14 cellular contexts compared by ENCODE assay signal in genomic region chr17:38719284-38719942, GRCh38. TPM values are rescaled to one million over a fixed set of nuclear protein-coding genes. Genes with fewer than 3 reads are reported as not detected.
DNase-seq lines count a peak whose midpoint lies in the region; ATAC-seq and TF ChIP-seq lines count a peak whose summit lies in the region.
"Had no signal": no experiment of that assay in that cellular context is flagged by ENCODE, and none has a peak within 500 bp of the region (broad histone marks: within the 10 kb centered on the region; RNA-seq: fewer than 3 reads in every experiment).

No MANE protein-coding gene starts in this region.

- H3K27me3 Mint-ChIP-seq in natural killer cell treated with Interleukin-12 subunit alpha and Interleukin-12 subunit beta and Interleukin-15 and Interleukin-18, amount 100 ng/mL, for 72 hours: no peaks in the 10 kb centered on the region
- H3K27me3 Mint-ChIP-seq: central memory CD8-positive, alpha-beta T cell had no signal

- H3K36me3 ChIP-seq in HUES6 (ENCODE audit: control insufficient read depth, insufficient read depth, low read length) (peaks cover 19% of the 10 kb centered on the region; the same call in 1 of the 2 replicates), vagina (peaks cover 0 to 53% of the 10 kb centered on the region in 2 donors), body of pancreas (replicated peaks in 1 of 2; ENCODE audit: insufficient read depth in 1 of 2, low read depth in 2 of 2) (peaks cover 0 to 8% of the 10 kb centered on the region in 2 donors)

- H3K4me3 ChIP-seq in HUES6 (ENCODE audit: low read depth, low read length): peak overlapping the region; percentile 64
- H3K4me3 ChIP-seq in vagina: no peak overlapping the region
- H3K4me3 ChIP-seq in body of pancreas: no peak overlapping the region

- TF ChIP-seq POLR2A in vagina (IDR thresholded peaks at IDR 0.05): no peak
- no peak for TF ChIP-seq POLR2A in body of pancreas (IDR thresholded peaks at IDR 0.05)

- H3K36me3 Mint-ChIP-seq in natural killer cell treated with Interleukin-12 subunit alpha and Interleukin-12 subunit beta and Interleukin-15 and Interleukin-18, amount 100 ng/mL, for 72 hours: peaks cover 4% of the 10 kb centered on the region

- H3K9me3 Mint-ChIP-seq in natural killer cell treated with Interleukin-12 subunit alpha and Interleukin-12 subunit beta and Interleukin-15 and Interleukin-18, amount 100 ng/mL, for 72 hours: no peaks in the 10 kb centered on the region
- H3K9me3 Mint-ChIP-seq: central memory CD8-positive, alpha-beta T cell had no signal

- intact Hi-C loops in vagina (cut with DNase I): no loop called here
- intact Hi-C loops in body of pancreas (cut with DNase I): no loop called here

- WGBS in body of pancreas, 2 donors: 91% methylated on average over 28 of the region's 29 CpGs

- ATAC-seq in esophagus mucosa (peak; percentile 3), body of pancreas (no peak)
- no peak for ATAC-seq in natural killer cell treated with Interleukin-12 subunit alpha and Interleukin-12 subunit beta and Interleukin-15 and Interleukin-18, amount 100 ng/mL, for 72 hours

- no peak for TF ChIP-seq CTCF in C4-2B (conservative IDR thresholded peaks at IDR 0.05)
- no peak for TF ChIP-seq CTCF in vagina (IDR thresholded peaks at IDR 0.05)
- TF ChIP-seq CTCF in body of pancreas (IDR thresholded peaks at IDR 0.05): no peak

- no peak overlapping the region for H3K4me3 Mint-ChIP-seq in natural killer cell treated with Interleukin-12 subunit alpha and Interleukin-12 subunit beta and Interleukin-15 and Interleukin-18, amount 100 ng/mL, for 72 hours
- H3K4me3 Mint-ChIP-seq: central memory CD8-positive, alpha-beta T cell had no signal

- peaks cover 32 to 41% of the 10 kb centered on the region in 2 donors for H3K4me1 Mint-ChIP-seq in natural killer cell treated with Interleukin-12 subunit alpha and Interleukin-12 subunit beta and Interleukin-15 and Interleukin-18, amount 100 ng/mL, for 72 hours (ENCODE audit: low read depth in 2 of 2)

- no peak for DNase-seq in natural killer cell treated with Interleukin-12 subunit alpha and Interleukin-12 subunit beta and Interleukin-15 and Interleukin-18, amount 100 ng/mL, for 72 hours (ENCODE audit: low spot score)
- DNase-seq in foreskin melanocyte: no peak
- no peak for DNase-seq in vagina (ENCODE audit: extremely low spot score in 2 of 2)
- DNase-seq in body of pancreas: no peak
- no peak for DNase-seq in amniotic stem cell (lab: John Stamatoyannopoulos, UW)
- DNase-seq: GF-D8, HCEC 1CT, mammary epithelial cell, SHP77 treated with DMSO at 0.1 percent for 48 hours had no signal

- H3K4me1 ChIP-seq in HUES6 (ENCODE audit: control insufficient read depth, insufficient read depth, low read length): peaks cover 34% of the 10 kb centered on the region
- H3K4me1 ChIP-seq in vagina: peaks cover 2% of the 10 kb centered on the region
- peaks cover 11% of the 10 kb centered on the region for H3K4me1 ChIP-seq in body of pancreas

- H3K27ac Mint-ChIP-seq in natural killer cell treated with Interleukin-12 subunit alpha and Interleukin-12 subunit beta and Interleukin-15 and Interleukin-18, amount 100 ng/mL, for 72 hours: peak overlapping the region; percentile 49 to 62

- no peaks in the 10 kb centered on the region for H3K9me3 ChIP-seq in HUES6 (ENCODE audit: control insufficient read depth, insufficient read depth, low read depth, low read length)
- no peaks in the 10 kb centered on the region for H3K9me3 ChIP-seq in vagina
- no peaks in the 10 kb centered on the region for H3K9me3 ChIP-seq in body of pancreas
- H3K9me3 ChIP-seq: neutrophil had no signal

- H3K27me3 ChIP-seq in HUES6 (ENCODE audit: control insufficient read depth, insufficient read depth, low read length) (peaks cover 12% of the 10 kb centered on the region; the same call in 1 of the 2 replicates), vagina (no peaks in the 10 kb centered on the region), body of pancreas (no peaks in the 10 kb centered on the region)
- H3K27me3 ChIP-seq: neutrophil had no signal

- peak overlapping the region; percentile 37 for H3K9ac ChIP-seq in HUES6 (ENCODE audit: low read length)

- H3K27ac ChIP-seq in C4-2B (peak overlapping the region; percentile 16), HUES6 (ENCODE audit: low read depth, low read length) (no peak overlapping the region; the same call in 1 of the 2 replicates), vagina (no peak overlapping the region), body of pancreas (peak overlapping the region in 1 of 4 donors; percentile 25)
- H3K27ac ChIP-seq: neutrophil had no signal

RNA-seq across cellular contexts. Expression of gene CISD3, which starts 10.7 kb away (rescaled TPM):
- 28.6 TPM for total RNA-seq in esophagus mucosa
- 10 to 100 TPM; 48.3 to 58.7 TPM for total RNA-seq in natural killer cell treated with Interleukin-12 subunit alpha and Interleukin-12 subunit beta and Interleukin-15 and Interleukin-18, amount 100 ng/mL, for 72 hours
- 12.8 TPM for total RNA-seq in vagina
- 10 to 100 TPM; 11.2 TPM for total RNA-seq in body of pancreas

RNA-seq across cellular contexts. Expression of gene MLLT6, which starts 14.3 kb away (rescaled TPM):
- 40.2 TPM for total RNA-seq in esophagus mucosa
- 100 to 1,000 TPM; 319 to 324 TPM for total RNA-seq in natural killer cell treated with Interleukin-12 subunit alpha and Interleukin-12 subunit beta and Interleukin-15 and Interleukin-18, amount 100 ng/mL, for 72 hours
- 70.2 TPM for total RNA-seq in vagina
- 100 to 1,000 TPM in 1 of 2 donors, 10 to 100 TPM in 1; 90.8 to 121 TPM for total RNA-seq in body of pancreas

RNA-seq across cellular contexts. Expression of gene PCGF2, which starts 28.7 kb away (rescaled TPM):
- total RNA-seq in esophagus mucosa: 18.0 TPM
- total RNA-seq in natural killer cell treated with Interleukin-12 subunit alpha and Interleukin-12 subunit beta and Interleukin-15 and Interleukin-18, amount 100 ng/mL, for 72 hours: not detected
- 25.8 TPM for total RNA-seq in vagina
- 1 to 10 TPM; 5.9 to 9.3 TPM for total RNA-seq in body of pancreas

RNA-seq across cellular contexts. Expression of gene PSMB3, which starts 33.1 kb away (rescaled TPM):
- total RNA-seq in esophagus mucosa (179 TPM), vagina (193 TPM), body of pancreas (10 to 100 TPM; 68.2 to 99.2 TPM)
- 100 to 1,000 TPM; 288 to 306 TPM for total RNA-seq in natural killer cell treated with Interleukin-12 subunit alpha and Interleukin-12 subunit beta and Interleukin-15 and Interleukin-18, amount 100 ng/mL, for 72 hours

RNA-seq across cellular contexts. Expression of gene EPOP, which starts 44.7 kb away (rescaled TPM):
- total RNA-seq in esophagus mucosa: 4.9 TPM
- total RNA-seq in natural killer cell treated with Interleukin-12 subunit alpha and Interleukin-12 subunit beta and Interleukin-15 and Interleukin-18, amount 100 ng/mL, for 72 hours: 10 to 100 TPM; 20.5 to 41.0 TPM
- 0.98 TPM for total RNA-seq in vagina
- 10 to 100 TPM in 1 of 2 donors, 1 to 10 TPM in 1; 3.9 to 11.2 TPM for total RNA-seq in body of pancreas

Comparison
In these comparisons a context has a peak if more than half of its experiments do, and no peak if none do; other contexts are left out.
1. RNA of gene PCGF2, which starts 28.7 kb away (total RNA-seq): 25.8 TPM in vagina (single experiment), 18.0 TPM in esophagus mucosa (single experiment) and 5.9 to 9.3 TPM in body of pancreas; not detected in natural killer cell treated with Interleukin-12 subunit alpha and Interleukin-12 subunit beta and Interleukin-15 and Interleukin-18, amount 100 ng/mL, for 72 hours; every median in the first group is over 4 times any median in the second.